In the genomic region with DNA sequence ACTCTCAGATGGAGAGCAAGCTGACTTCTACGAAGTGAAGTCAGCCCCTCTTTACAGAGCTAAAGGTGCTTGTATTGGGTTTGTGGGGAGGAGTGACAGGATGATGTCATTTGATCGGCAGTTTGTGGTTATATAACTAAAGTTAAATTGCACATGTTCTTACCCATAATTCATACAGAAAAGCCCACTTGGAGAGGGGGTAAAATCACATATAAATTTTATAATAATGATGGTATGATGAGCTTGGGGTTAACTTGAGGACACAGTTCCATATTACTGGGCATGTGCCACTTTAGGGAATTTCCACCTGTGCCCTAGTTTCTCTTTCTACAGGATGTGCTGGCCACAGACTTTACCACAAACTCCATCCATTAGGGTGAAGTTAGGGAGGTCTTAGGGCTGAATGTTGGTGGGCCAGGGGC, we compare ENCODE assay signal across 21 cellular contexts.
A peak's percentile ranks its signal among the peaks of the same experiment; 100 is the strongest.
DNase-seq lines count a peak whose midpoint lies in the region; ATAC-seq and TF ChIP-seq lines count a peak whose summit lies in the region.
"Had no signal": no experiment of that assay in that cellular context is flagged by ENCODE, and none has a peak within 500 bp of the region (broad histone marks: within the 10 kb centered on the region; RNA-seq: fewer than 3 reads in every experiment).

No MANE protein-coding gene starts in this region.

- TF ChIP-seq CTCF in KMS-11 (conservative IDR thresholded peaks at IDR 0.05; ENCODE audit: low read depth, low read length) (no peak), brain microvascular endothelial cell (IDR thresholded peaks at IDR 0.05; ENCODE audit: low read depth, low read length, missing control alignments) (no peak)

- no peaks in the 10 kb centered on the region for H3K79me2 ChIP-seq in KMS-11 (ENCODE audit: insufficient read depth, low read depth)

- H3K4me1 ChIP-seq in KMS-11 (ENCODE audit: low read depth, poor library complexity, severe bottlenecking): peaks cover 59% of the 10 kb centered on the region
- H3K4me1 ChIP-seq: tibial artery had no signal

- peak; percentile 88 for ATAC-seq in HG02759 (IDR thresholded peaks at IDR 0.05; ENCODE audit: unreplicated experiment)
- no peak for ATAC-seq in HG02623 (IDR thresholded peaks at IDR 0.05; ENCODE audit: unreplicated experiment)
- no peak for ATAC-seq in HG03520 (IDR thresholded peaks at IDR 0.05; ENCODE audit: unreplicated experiment)

- H3K27me3 ChIP-seq in KMS-11 (ENCODE audit: insufficient read depth, low read depth) (no peaks in the 10 kb centered on the region), brain microvascular endothelial cell (replicated peaks) (no peaks in the 10 kb centered on the region)
- H3K27me3 ChIP-seq: tibial artery had no signal

- DNase-seq in NK-92 treated with Interleukin-12 subunit alpha and Interleukin-12 subunit beta, amount 100 ng/mL, for 24 hours (lab: John Stamatoyannopoulos, UW): peak; percentile 36
- no peak for DNase-seq in NK-92 (lab: John Stamatoyannopoulos, UW; ENCODE audit: unreplicated experiment)
- DNase-seq in NCI-H1436 treated with DMSO at 0.1 percent for 48 hours (lab: John Stamatoyannopoulos, UW): no peak
- DNase-seq in brain microvascular endothelial cell: no peak
- DNase-seq: activated gamma-delta T cell treated with Interleukin-2 at 50 U/mL for 16 hours, anterior cingulate cortex, C1 segment of cervical spinal cord, cerebellar nuclear complex, DMS153, endodermal cell, hippocampal formation, KBM-7, NCI-H1105, NCI-H69, T1000, tibial artery had no signal

- H3K4me3 ChIP-seq in KMS-11 (IDR thresholded peaks at IDR 0.05; ENCODE audit: insufficient read depth, low read depth, low read length) (no peak overlapping the region), brain microvascular endothelial cell (ENCODE audit: low read depth, low read length) (no peak overlapping the region)
- H3K4me3 ChIP-seq: tibial artery had no signal

- in situ Hi-C loops in brain microvascular endothelial cell (cut with HindIII; ENCODE audit: low pct_ligation_motif_present, low sequenced_read_pairs): no loop called here

- no peaks in the 10 kb centered on the region for H4K20me1 ChIP-seq in KMS-11 (ENCODE audit: insufficient read depth)

- H2AFZ ChIP-seq in KMS-11 (ENCODE audit: low read depth): peak overlapping the region; percentile 47; the same call in 1 of the 2 replicates

- H3K4me2 ChIP-seq in KMS-11: peak overlapping the region; percentile 80

- H3K27ac ChIP-seq in KMS-11: peak overlapping the region; percentile 90
- H3K27ac ChIP-seq in brain microvascular endothelial cell: no peak overlapping the region
- H3K27ac ChIP-seq: 22Rv1, tibial artery had no signal

- no peaks in the 10 kb centered on the region for H3K36me3 ChIP-seq in KMS-11 (ENCODE audit: insufficient read depth)
- H3K36me3 ChIP-seq in brain microvascular endothelial cell (replicated peaks): no peaks in the 10 kb centered on the region
- H3K36me3 ChIP-seq: tibial artery had no signal

- peak overlapping the region; percentile 28; the same call in 1 of the 2 replicates for H3K9ac ChIP-seq in KMS-11
